9 cellular contexts compared by ENCODE assay signal in the genomic region with DNA sequence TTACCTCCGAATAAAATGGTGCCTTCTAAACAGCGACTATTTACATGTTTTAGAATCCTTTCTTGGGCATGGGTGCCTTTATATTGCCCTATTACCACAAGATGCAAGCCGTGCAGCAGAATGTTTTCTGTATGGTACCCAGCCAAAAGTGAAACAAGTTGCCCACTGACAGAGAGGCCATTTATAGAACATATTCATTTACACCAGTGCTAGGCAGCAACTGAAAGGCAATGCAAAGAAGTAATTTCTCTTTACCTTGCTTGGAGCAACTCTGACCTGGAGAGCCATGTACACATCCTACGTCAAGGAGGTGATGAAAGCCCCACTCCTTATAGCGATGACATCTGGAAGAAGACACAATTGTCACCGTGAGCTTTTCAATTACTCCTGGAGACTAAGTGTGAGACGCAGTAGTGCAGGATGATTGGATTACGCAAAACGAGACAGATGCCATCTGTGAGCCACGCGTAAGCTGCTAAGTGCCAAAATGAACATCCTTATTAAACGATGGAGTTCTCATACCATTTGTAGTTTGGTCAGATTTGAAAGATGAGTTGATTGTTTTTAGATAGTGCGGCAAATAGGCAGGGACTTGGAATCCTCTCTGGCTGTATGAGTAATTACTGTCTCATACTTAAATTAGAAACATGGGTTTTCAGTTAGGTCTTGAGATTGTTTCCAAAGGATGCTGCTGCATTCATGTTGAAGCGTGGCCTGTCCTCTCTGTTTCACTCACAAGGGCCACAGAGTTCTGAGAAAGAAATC. TPM values are rescaled to one million over a fixed set of nuclear protein-coding genes. Genes with fewer than 3 reads are reported as not detected.
DNase-seq lines count a peak whose midpoint lies in the region; ATAC-seq and TF ChIP-seq lines count a peak whose summit lies in the region.
"Had no signal": no experiment of that assay in that cellular context is flagged by ENCODE, and none has a peak within 500 bp of the region (broad histone marks: within the 10 kb centered on the region; RNA-seq: fewer than 3 reads in every experiment).

TSS of gene TMEM244 (minus strand) at position 415 of the 765 bp plus-strand sequence. CDS start at position 288, 127 bp downstream.

- in situ Hi-C loops in brain microvascular endothelial cell (cut with HindIII; ENCODE audit: low pct_ligation_motif_present, low sequenced_read_pairs) (no loop called here), GM13977 (cut with MboI; ENCODE audit: low pct_unique_long_range_greater_than_20kb, low sequenced_read_pairs, unreplicated experiment) (no loop called here)

- intact Hi-C loops in Right ventricle myocardium inferior (cut with DNase I), result no loop called here

- H3K27me3 ChIP-seq in brain microvascular endothelial cell (replicated peaks), result no peaks in the 10 kb centered on the region

- H3K4me3 ChIP-seq in brain microvascular endothelial cell (ENCODE audit: low read depth, low read length), result peak within 1 kb of the TSS; percentile 40

- H3K36me3 ChIP-seq in brain microvascular endothelial cell (replicated peaks), result no peaks in the 10 kb centered on the region

- DNase-seq in NCI-H748 (lab: John Stamatoyannopoulos, UW; ENCODE audit: unreplicated experiment) (peak; percentile 9), NCI-H748 treated with DMSO at 0.1 percent for 48 hours (lab: John Stamatoyannopoulos, UW) (no peak), NAMALWA (ENCODE audit: low spot score) (peak; percentile 12), brain microvascular endothelial cell (peak; percentile 34), pons (ENCODE audit: low spot score) (peak; percentile 52), SW480 (ENCODE audit: low spot score) (no peak), GM13977 (ENCODE audit: low spot score) (no peak), Right ventricle myocardium inferior (ENCODE audit: missing footprints) (no peak)

- no peak for TF ChIP-seq CTCF in brain microvascular endothelial cell (IDR thresholded peaks at IDR 0.05; ENCODE audit: low read depth, low read length, missing control alignments)
- no peak for TF ChIP-seq CTCF in GM13977 (IDR thresholded peaks at IDR 0.05; ENCODE audit: extremely low read depth, insufficient read depth, missing control alignments)

- no peak for ATAC-seq in Right ventricle myocardium inferior

- H3K27ac ChIP-seq in brain microvascular endothelial cell, result peak within 1 kb of the TSS; percentile 53

RNA-seq across cellular contexts. Expression of gene TMEM244, which starts in this region (rescaled TPM):
- total RNA-seq in Right ventricle myocardium inferior, result not detected
- total RNA-seq: lung microvascular endothelial cell had no signal

Comparison
In these comparisons a context has a peak if more than half of its experiments do, and no peak if none do; other contexts are left out.
1. DNase-seq: peak in NCI-H748 (single experiment), NAMALWA (single experiment), brain microvascular endothelial cell (single experiment) and pons (single experiment); none in NCI-H748 treated with DMSO at 0.1 percent for 48 hours (single experiment), SW480 (single experiment), GM13977 (single experiment) and Right ventricle myocardium inferior (single experiment).